Comparison of ENCODE assay signal across 16 cellular contexts in the genomic region with DNA sequence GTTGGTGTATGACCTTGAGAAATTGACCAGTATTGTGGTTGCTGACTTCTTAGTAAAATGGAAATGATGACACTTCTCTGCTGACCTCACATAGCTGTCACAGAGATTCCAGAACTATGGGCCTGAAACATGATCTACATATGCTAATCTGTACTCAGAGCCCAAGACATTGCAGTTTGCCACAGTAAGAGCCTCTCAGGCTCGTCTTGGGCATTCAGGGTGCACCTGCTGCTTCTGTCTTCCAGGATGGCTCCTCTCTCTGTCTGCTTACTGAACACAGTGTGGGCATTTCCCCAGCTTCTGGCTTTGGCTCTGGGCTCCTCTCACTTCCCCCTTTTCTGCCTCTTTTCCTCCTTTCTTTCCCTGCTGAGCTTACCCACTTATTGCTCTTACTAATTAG. TPM values are rescaled to one million over a fixed set of nuclear protein-coding genes. Genes with fewer than 3 reads are reported as not detected.
DNase-seq lines count a peak whose midpoint lies in the region; ATAC-seq and TF ChIP-seq lines count a peak whose summit lies in the region.
"Had no signal": no experiment of that assay in that cellular context is flagged by ENCODE, and none has a peak within 500 bp of the region (broad histone marks: within the 10 kb centered on the region; RNA-seq: fewer than 3 reads in every experiment).

No MANE protein-coding gene starts in this region.

- H3K36me3 Mint-ChIP-seq in activated CD8-positive, alpha-beta memory T cell treated with anti-CD3 and anti-CD28 coated beads, Interleukin-2, amount 10 ng/mL, durations not matched to agents 7 days and 5 days = no peaks in the 10 kb centered on the region
- H3K36me3 Mint-ChIP-seq: naive thymus-derived CD8-positive, alpha-beta T cell had no signal

- no peak for TF ChIP-seq CTCF in GM10266 (IDR thresholded peaks at IDR 0.05; ENCODE audit: control insufficient read depth, insufficient read depth, low read depth, missing control alignments)

- no peaks in the 10 kb centered on the region for H3K36me3 ChIP-seq in HAP-1 (replicated peaks)
- H3K36me3 ChIP-seq: prostate gland had no signal

- H3K9me3 ChIP-seq in HAP-1 = no peaks in the 10 kb centered on the region
- H3K9me3 ChIP-seq: prostate gland had no signal

- peaks cover 6% of the 10 kb centered on the region for H3K27me3 Mint-ChIP-seq in activated CD8-positive, alpha-beta memory T cell treated with anti-CD3 and anti-CD28 coated beads, Interleukin-2, amount 10 ng/mL, durations not matched to agents 7 days and 5 days

- no peak overlapping the region for H3K4me3 ChIP-seq in HAP-1
- H3K4me3 ChIP-seq: prostate gland, SK-N-MC had no signal

- no peak for ATAC-seq in activated CD8-positive, alpha-beta memory T cell treated with anti-CD3 and anti-CD28 coated beads, Interleukin-2, amount 10 ng/mL, durations not matched to agents 7 days and 5 days
- ATAC-seq: left colon; naive thymus-derived CD8-positive, alpha-beta T cell had no signal

- H3K4me3 Mint-ChIP-seq in activated CD8-positive, alpha-beta memory T cell treated with anti-CD3 and anti-CD28 coated beads, Interleukin-2, amount 10 ng/mL, durations not matched to agents 7 days and 5 days = no peak overlapping the region
- H3K4me3 Mint-ChIP-seq: naive thymus-derived CD8-positive, alpha-beta T cell had no signal

- CTCF ChIA-PET in activated CD8-positive, alpha-beta memory T cell treated with anti-CD3 and anti-CD28 coated beads, Interleukin-2, amount 10 ng/mL, durations not matched to agents 7 days and 5 days (lab: Charles Lee) = no interaction called here

- no peaks in the 10 kb centered on the region for H3K27me3 ChIP-seq in HAP-1 (ENCODE audit: low read depth)

- no peak overlapping the region for H3K27ac Mint-ChIP-seq in activated CD8-positive, alpha-beta memory T cell treated with anti-CD3 and anti-CD28 coated beads, Interleukin-2, amount 10 ng/mL, durations not matched to agents 7 days and 5 days
- H3K27ac Mint-ChIP-seq: naive thymus-derived CD8-positive, alpha-beta T cell had no signal

- H3K9me3 Mint-ChIP-seq in activated CD8-positive, alpha-beta memory T cell treated with anti-CD3 and anti-CD28 coated beads, Interleukin-2, amount 10 ng/mL, durations not matched to agents 7 days and 5 days (ENCODE audit: low read depth) = no peaks in the 10 kb centered on the region
- H3K9me3 Mint-ChIP-seq: naive thymus-derived CD8-positive, alpha-beta T cell had no signal

- peaks cover under 1% of the 10 kb centered on the region for H3K4me1 Mint-ChIP-seq in activated CD8-positive, alpha-beta memory T cell treated with anti-CD3 and anti-CD28 coated beads, Interleukin-2, amount 10 ng/mL, durations not matched to agents 7 days and 5 days

- no peaks in the 10 kb centered on the region for H3K4me1 ChIP-seq in HAP-1
- H3K4me1 ChIP-seq: prostate gland had no signal

- DNase-seq in GM10266 (ENCODE audit: extremely low spot score) (peak; percentile 17), LHCN-M2 (ENCODE audit: low read depth) (peak; percentile 66), amniotic epithelial cell (ENCODE audit: low read depth) (peak; percentile 60), myocyte (ENCODE audit: low read depth) (peak; percentile 77), NCI-H128 (lab: John Stamatoyannopoulos, UW; ENCODE audit: unreplicated experiment) (no peak), GF-D8 (lab: John Stamatoyannopoulos, UW) (no peak), HAP-1 (ENCODE audit: low spot score in 2 of 2) (no peak)
- DNase-seq in activated CD8-positive, alpha-beta memory T cell treated with anti-CD3 and anti-CD28 coated beads, Interleukin-2, amount 10 ng/mL, durations not matched to agents 7 days and 5 days = no peak
- DNase-seq: left colon; naive thymus-derived CD8-positive, alpha-beta T cell; NCI-H1105; NCI-H345; NK-92 treated with Interleukin-12 subunit alpha and Interleukin-12 subunit beta, amount 100 ng/mL, for 24 hours had no signal

- in situ Hi-C loops in HAP-1 (cut with MboI; ENCODE audit: low sequenced_read_pairs) = no loop called here

RNA-seq across cellular contexts. Expression of a gene that starts 22.3 kb away (rescaled TPM):
- total RNA-seq in LHCN-M2 (2014; rRNA removed) (7.9 and 8.9 TPM in 2 replicates), myocyte (18.4 and 20.4 TPM in 2 replicates)
- 10.1 TPM for polyA plus RNA-seq in LHCN-M2 (2012)
- polyA plus RNA-seq in myocyte (2012) = 26.4 TPM
- total RNA-seq in activated CD8-positive, alpha-beta memory T cell treated with anti-CD3 and anti-CD28 coated beads, Interleukin-2, amount 10 ng/mL, durations not matched to agents 7 days and 5 days = 1 to 10 TPM; 6.3 to 8.3 TPM
- total RNA-seq: G401 had no signal

Comparison
In these comparisons a context has a peak if more than half of its experiments do, and no peak if none do; other contexts are left out.
1. DNase-seq: peak in GM10266 (single experiment), LHCN-M2 (single experiment), amniotic epithelial cell (single experiment) and myocyte (single experiment); none in NCI-H128 (single experiment), GF-D8 (single experiment), activated CD8-positive, alpha-beta memory T cell treated with anti-CD3 and anti-CD28 coated beads, Interleukin-2, amount 10 ng/mL, durations not matched to agents 7 days and 5 days (single experiment) and HAP-1 (0 of 2).